22 cellular contexts compared by ENCODE assay signal in the genomic region with DNA sequence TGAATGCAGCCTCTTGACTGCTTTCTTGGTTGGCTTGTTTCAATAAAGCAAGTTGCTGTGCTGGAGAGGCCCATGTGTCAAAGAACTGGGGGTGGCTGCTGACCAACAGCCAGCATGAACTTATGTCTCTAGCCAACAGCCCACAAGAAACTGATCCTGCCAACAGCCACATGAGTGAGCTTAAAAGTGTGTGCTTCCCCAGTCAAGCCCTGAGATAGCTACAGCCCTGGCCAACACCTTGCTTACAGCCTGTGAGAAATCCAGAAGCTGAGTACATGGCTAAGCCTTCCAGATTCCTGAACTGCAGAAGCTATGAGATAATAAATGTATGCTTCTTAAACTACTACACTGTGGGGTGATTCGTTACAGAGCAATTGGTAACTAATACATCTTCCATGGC.
"Had no signal": no experiment of that assay in that cellular context is flagged by ENCODE, and none has a peak within 500 bp of the region (broad histone marks: within the 10 kb centered on the region; RNA-seq: fewer than 3 reads in every experiment).

No MANE protein-coding gene starts in this region.

- H3K4me1 ChIP-seq: ascending aorta, gastrocnemius medialis, left lung, prostate gland, right atrium auricular region, stomach had no signal

- H3K4me2 ChIP-seq: smooth muscle cell had no signal

- ATAC-seq: activated T-cell treated with anti-CD3 and anti-CD28 coated beads, Interleukin-2, amount 50 U/mL, for 72 hours; gastrocnemius medialis; left lung; stimulated activated effector memory CD8-positive, alpha-beta T cell treated with anti-CD3 and anti-CD28 coated beads, Interleukin-12 subunit alpha, Interleukin-12 subunit beta, amount 100 ng/mL, for 72 hours; T-helper 17 cell had no signal

- H3K9me3 ChIP-seq: gastrocnemius medialis, prostate gland had no signal

- H3K27me3 ChIP-seq: ascending aorta, cardiac muscle cell, gastrocnemius medialis, left lung, right atrium auricular region, stomach had no signal

- DNase-seq: activated CD4-positive, alpha-beta T cell treated with anti-CD3 and anti-CD28 coated beads for 1 hour; activated effector memory CD4-positive, alpha-beta T cell treated with anti-CD3 and anti-CD28 coated beads, Interleukin-2, amount 50 U/mL, for 16 hours; activated naive CD4-positive, alpha-beta T cell treated with anti-CD3 and anti-CD28 coated beads, Interleukin-2, amount 50 U/mL, for 16 hours; activated T-cell treated with anti-CD3 and anti-CD28 coated beads, Interleukin-2, amount 50 U/mL, for 72 hours; endodermal cell; gastrocnemius medialis; head of caudate nucleus; kidney; left lung; midbrain; nephron progenitor cell; stimulated activated CD4-positive, alpha-beta T cell treated with anti-CD3 and anti-CD28 coated beads, Interleukin-4, amount 100 ng/mL, for 1 hour; stomach; T-helper 17 cell; WERI-Rb-1 had no signal

- H3K36me3 ChIP-seq: ascending aorta, cardiac muscle cell, gastrocnemius medialis, left lung, prostate gland, right atrium auricular region, stomach, WERI-Rb-1 had no signal

- H3K4me3 ChIP-seq: ascending aorta, cardiac muscle cell, gastrocnemius medialis, left lung, prostate gland, right atrium auricular region, smooth muscle cell, stomach had no signal

- H3K27ac ChIP-seq: ascending aorta, cardiac muscle cell, epithelial cell of prostate, gastrocnemius medialis, left lung, prostate gland, right atrium auricular region, stomach, WERI-Rb-1 had no signal
